ENCODE assay signal across 12 cellular contexts in the genomic region with DNA sequence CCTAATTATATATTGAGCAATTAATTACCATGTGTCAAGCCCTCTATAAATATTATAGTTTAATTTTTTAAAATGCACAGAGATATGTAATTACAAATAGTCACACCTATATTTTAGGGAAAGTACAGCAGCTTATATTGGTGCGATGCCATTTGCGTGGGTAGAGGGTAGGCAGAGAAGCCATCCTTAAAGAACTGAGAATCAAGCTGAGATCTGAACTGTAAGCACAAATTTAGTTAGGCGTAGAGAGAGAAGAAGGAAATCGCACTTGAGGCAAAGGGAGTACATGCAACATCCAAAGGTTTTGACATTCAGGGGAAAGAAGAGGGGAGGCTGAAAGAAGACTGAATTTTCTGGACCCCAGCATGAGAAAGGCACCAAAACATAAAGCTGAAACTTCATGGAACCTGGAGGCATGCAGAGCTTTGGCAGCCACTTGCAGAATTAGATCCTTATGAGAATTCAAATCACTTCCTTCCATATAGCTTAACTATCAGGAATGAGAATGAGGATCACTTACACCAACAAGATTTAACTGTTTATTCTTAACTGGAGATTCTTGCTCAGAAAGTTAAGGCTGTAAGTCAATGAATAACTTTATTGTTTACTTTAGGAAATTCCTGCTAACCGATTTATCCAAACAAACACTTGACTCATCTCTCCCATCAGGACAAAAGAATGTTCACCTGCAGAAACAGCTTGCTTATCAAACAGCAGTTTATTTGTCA.
DNase-seq lines count a peak whose midpoint lies in the region; ATAC-seq and TF ChIP-seq lines count a peak whose summit lies in the region.
"Had no signal": no experiment of that assay in that cellular context is flagged by ENCODE, and none has a peak within 500 bp of the region (broad histone marks: within the 10 kb centered on the region; RNA-seq: fewer than 3 reads in every experiment).

No MANE protein-coding gene starts in this region.

- 80% methylated on average over 5 of the region's 5 CpGs for WGBS in lower leg skin, 2 donors

- TF ChIP-seq POLR2A in lower leg skin (IDR thresholded peaks at IDR 0.05): no peak

- TF ChIP-seq CTCF in epithelial cell of esophagus (IDR thresholded peaks at IDR 0.05; ENCODE audit: insufficient read depth, low read depth, low read length, missing control alignments) (no peak), lower leg skin (IDR thresholded peaks at IDR 0.05) (no peak)

- DNase-seq in DMS53 treated with DMSO at 0.1 percent for 48 hours (lab: John Stamatoyannopoulos, UW; ENCODE audit: unreplicated experiment) (peak; percentile 16), NCI-H226 (peak; percentile 51), epithelial cell of esophagus (ENCODE audit: low read depth) (peak; percentile 89), non-pigmented ciliary epithelial cell (ENCODE audit: low read depth) (peak; percentile 60), GM19240 (ENCODE audit: insufficient read length, low spot score) (no peak), lower leg skin (ENCODE audit: low spot score in 2 of 2) (no peak)
- DNase-seq: activated CD4-positive, alpha-beta T cell treated with anti-CD3 and anti-CD28 coated beads, Interleukin-2, amount 10 ng/mL, durations not matched to agents 24 days and 14 days; activated naive CD4-positive, alpha-beta T cell treated with anti-CD3 and anti-CD28 coated beads for 36 hours; NCI-H187 treated with DMSO at 0.1 percent for 48 hours; thyroid gland had no signal

- ATAC-seq in GM21381 (IDR thresholded peaks at IDR 0.05; ENCODE audit: unreplicated experiment) (no peak), GM19455 (IDR thresholded peaks at IDR 0.05; ENCODE audit: unreplicated experiment) (no peak)

- H3K4me3 ChIP-seq in epithelial cell of esophagus (ENCODE audit: low read length): no peak overlapping the region
- H3K4me3 ChIP-seq in lower leg skin (ENCODE audit: low read depth, poor library complexity, severe bottlenecking): no peak overlapping the region
- H3K4me3 ChIP-seq: thyroid gland had no signal

- intact Hi-C loops in lower leg skin (cut with DNase I; ENCODE audit: low total_unique reads): no loop called here

Comparison
In these comparisons a context has a peak if more than half of its experiments do, and no peak if none do; other contexts are left out.
1. DNase-seq: peak in DMS53 treated with DMSO at 0.1 percent for 48 hours (single experiment), NCI-H226 (single experiment), epithelial cell of esophagus (single experiment) and non-pigmented ciliary epithelial cell (single experiment); none in GM19240 (single experiment) and lower leg skin (0 of 2).